Comparison of ENCODE assay signal across 1 cellular context in genomic region chr22:32958021-32958420, GRCh38.
TF ChIP-seq lines count a peak whose summit lies in the region.

No MANE protein-coding gene starts in this region.

TF ChIP-seq in HepG2, 621 proteins besides CTCF, POLR2A, EP300 and RAD21 (continued from another document):
- no peak for TF ChIP-seq CERS6 (CRISPR knock-in tag; IDR thresholded peaks at IDR 0.05)
